ENCODE assay signal across 8 cellular contexts in genomic region chr2:200305797-200306718, GRCh38. TPM values are rescaled to one million over a fixed set of nuclear protein-coding genes. Genes with fewer than 3 reads are reported as not detected.
DNase-seq lines count a peak whose midpoint lies in the region; ATAC-seq and TF ChIP-seq lines count a peak whose summit lies in the region.

Gene SPATS2L, plus strand, starts transcription at chr2:200306693. Its CDS starts 82,552 bp downstream, at chr2:200389245.

- under 1% methylated on average over 47 of the region's 47 CpGs for WGBS in right cardiac atrium
- 0% methylated on average over 31 to 47 of the region's 47 CpGs for WGBS in psoas muscle, 3 donors

- H2AFZ ChIP-seq in KMS-11 (ENCODE audit: low read depth) = peak within 1 kb of the TSS; percentile 97

- intact Hi-C loops in ascending aorta (cut with DNase I) (loop anchor here (2.0 to 5.0 kb wide), 5 partner anchors 47 to 556 kb away; partner anchors contain the start of gene CLK1), right cardiac atrium (cut with DNase I) (loop anchor here (5.0 to 10.0 kb wide), 7 partner anchors 46 to 329 kb away; no protein-coding TSS in a partner anchor), psoas muscle (cut with DNase I) (loop anchor here (2.0 to 10.0 kb wide), 5 partner anchors 149 to 325 kb away; no protein-coding TSS in a partner anchor)

- H3K27me3 ChIP-seq in KMS-11 (ENCODE audit: insufficient read depth, low read depth) = no peaks in the 10 kb centered on the region
- no peaks in the 10 kb centered on the region for H3K27me3 ChIP-seq in ascending aorta
- no peaks in the 10 kb centered on the region for H3K27me3 ChIP-seq in right cardiac atrium (ENCODE audit: control insufficient read depth, insufficient read depth)
- H3K27me3 ChIP-seq in psoas muscle (ENCODE audit: insufficient read depth in 3 of 3, low read length in 2 of 3) = no peaks in the 10 kb centered on the region

- H3K79me2 ChIP-seq in KMS-11 (ENCODE audit: insufficient read depth, low read depth) = peaks cover 17% of the 10 kb centered on the region; the same call in 1 of the 2 replicates

- H3K36me3 ChIP-seq in KMS-11 (ENCODE audit: insufficient read depth) (no peaks in the 10 kb centered on the region), ascending aorta (no peaks in the 10 kb centered on the region), psoas muscle (ENCODE audit: insufficient read depth in 1 of 2, low read depth in 1 of 2) (no peaks in the 10 kb centered on the region)

- H3K4me3 ChIP-seq in KMS-11 (IDR thresholded peaks at IDR 0.05; ENCODE audit: insufficient read depth, low read depth, low read length) (peak within 1 kb of the TSS; percentile 96), ascending aorta (peak within 1 kb of the TSS; percentile 77 to 87), right cardiac atrium (ENCODE audit: low read length) (peak within 1 kb of the TSS; percentile 99), psoas muscle (peak within 1 kb of the TSS; percentile 90)

- H3K27ac ChIP-seq in KMS-11 (peak within 1 kb of the TSS; percentile 67), ascending aorta (peak within 1 kb of the TSS; percentile 86 to 91), right cardiac atrium (ENCODE audit: low read length) (peak within 1 kb of the TSS; percentile 69), psoas muscle (peak within 1 kb of the TSS; percentile 91)

- H4K20me1 ChIP-seq in KMS-11 (ENCODE audit: insufficient read depth) = no peaks in the 10 kb centered on the region

- H3K9me3 ChIP-seq in ascending aorta = no peaks in the 10 kb centered on the region
- H3K9me3 ChIP-seq in right cardiac atrium (ENCODE audit: control insufficient read depth, low read length) = no peaks in the 10 kb centered on the region
- no peaks in the 10 kb centered on the region for H3K9me3 ChIP-seq in psoas muscle

- ATAC-seq in GM21717 (IDR thresholded peaks at IDR 0.05; ENCODE audit: unreplicated experiment) (peak; percentile 55), right cardiac atrium (peak; percentile 90 to 91), psoas muscle (peak; percentile 71 to 80 (median 76))

- H3K4me2 ChIP-seq in KMS-11 = peak within 1 kb of the TSS; percentile 78

- no peak for TF ChIP-seq CTCF in KMS-11 (conservative IDR thresholded peaks at IDR 0.05; ENCODE audit: low read depth, low read length)
- no peak for TF ChIP-seq CTCF in ascending aorta (IDR thresholded peaks at IDR 0.05)
- peak; percentile 9 for TF ChIP-seq CTCF in psoas muscle (IDR thresholded peaks at IDR 0.05)

- peak within 1 kb of the TSS; percentile 74 for H3K9ac ChIP-seq in KMS-11

- H3K4me1 ChIP-seq in KMS-11 (ENCODE audit: low read depth, poor library complexity, severe bottlenecking) = peaks cover 27% of the 10 kb centered on the region
- H3K4me1 ChIP-seq in ascending aorta = peaks cover 0 to 5% of the 10 kb centered on the region in 2 donors
- H3K4me1 ChIP-seq in right cardiac atrium (ENCODE audit: control insufficient read depth, insufficient read depth, low read length) = peaks cover 3% of the 10 kb centered on the region
- H3K4me1 ChIP-seq in psoas muscle = peaks cover 39% of the 10 kb centered on the region

- DNase-seq in DMS79 (lab: John Stamatoyannopoulos, UW) = peak; percentile 58
- peak; percentile 6 for DNase-seq in T-helper 22 cell (ENCODE audit: low read depth)
- peak; percentile 26 to 86 for DNase-seq in ascending aorta (ENCODE audit: low spot score in 2 of 2)
- peak; percentile 85 to 95 (median 93) for DNase-seq in right cardiac atrium
- DNase-seq in psoas muscle = peak; percentile 83 to 88
- no peak for DNase-seq in inferior parietal cortex (ENCODE audit: extremely low spot score)

RNA-seq across cellular contexts. Expression of gene SPATS2L, which starts in this region (rescaled TPM):
- 36.6 TPM for total RNA-seq in ascending aorta
- 100 to 1,000 TPM; 115 to 147 (median 124) TPM for total RNA-seq in right cardiac atrium
- polyA plus RNA-seq in right cardiac atrium = 90.6 TPM
- total RNA-seq in psoas muscle = 10 to 100 TPM; 34.2 to 60.2 (median 50.9) TPM
- 100 to 1,000 TPM in 2 of 3 donors, 10 to 100 TPM in 1; 62.1 to 286 (median 172) TPM for polyA plus RNA-seq in psoas muscle
